8 cellular contexts compared by ENCODE assay signal in the genomic region with DNA sequence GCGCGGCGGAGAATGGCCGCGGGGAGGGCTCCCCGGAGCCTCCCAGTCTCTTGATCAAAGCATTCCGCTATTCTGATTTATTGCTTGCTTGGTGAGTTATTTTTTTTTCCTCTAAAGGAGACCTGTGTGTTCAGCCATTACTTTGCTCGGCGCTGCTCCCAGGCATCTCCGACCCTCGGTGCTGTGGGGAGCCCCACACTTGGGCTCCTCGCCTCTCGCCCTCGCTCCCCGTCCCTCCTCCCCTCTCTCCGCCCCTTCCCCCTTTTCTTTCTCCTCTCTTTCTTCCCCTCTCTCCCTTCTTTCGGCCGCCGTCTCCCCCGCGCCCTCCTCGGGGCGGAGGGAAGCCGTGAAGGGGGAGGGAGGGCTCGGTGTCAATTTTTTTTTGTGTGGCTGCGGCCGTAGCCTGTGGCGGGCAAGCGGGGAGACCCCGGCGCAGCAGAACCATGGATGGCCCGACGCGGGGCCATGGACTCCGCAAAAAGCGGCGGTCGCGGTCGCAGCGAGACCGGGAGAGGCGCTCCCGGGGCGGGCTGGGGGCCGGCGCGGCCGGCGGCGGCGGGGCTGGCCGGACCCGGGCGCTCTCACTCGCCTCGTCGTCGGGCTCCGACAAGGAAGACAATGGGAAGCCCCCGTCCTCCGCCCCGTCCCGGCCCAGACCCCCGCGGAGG. TPM values are rescaled to one million over a fixed set of nuclear protein-coding genes. Genes with fewer than 3 reads are reported as not detected.
A peak's percentile ranks its signal among the peaks of the same experiment; 100 is the strongest.
DNase-seq lines count a peak whose midpoint lies in the region; FAIRE-seq and TF ChIP-seq lines count a peak whose summit lies in the region.

No MANE protein-coding gene starts in this region.

- peak overlapping the region; percentile 94 for H3K27ac ChIP-seq in BLaER1
- H3K27ac ChIP-seq in small intestine (ENCODE audit: low read depth in 1 of 2, low read length in 1 of 2): no peak overlapping the region

- H4K20me1 ChIP-seq in BLaER1: peaks cover 48% of the 10 kb centered on the region

- TF ChIP-seq CTCF in HFFc6 (IDR thresholded peaks at IDR 0.05): no peak

- H3K27ac Mint-ChIP-seq in HFFc6: no peak overlapping the region
- no peak overlapping the region for H3K27ac Mint-ChIP-seq in activated T-helper 2 cell treated with anti-CD3 and anti-CD28 coated beads, Interferon-gamma antibody, Interleukin-2, Interleukin-4, amounts not matched to agents 10 μg/mL and 5 μg/mL and 100 μg/mL, durations not matched to agents 14 hours and 24 hours and 36 hours

- DNase-seq in HFFc6: no peak
- DNase-seq in activated T-helper 2 cell treated with anti-CD3 and anti-CD28 coated beads, Interferon-gamma antibody, Interleukin-2, Interleukin-4, amounts not matched to agents 10 μg/mL and 5 μg/mL and 100 μg/mL, durations not matched to agents 14 hours and 24 hours and 36 hours (ENCODE audit: low spot score): no peak
- no peak for DNase-seq in small intestine
- DNase-seq in NCI-H187 (lab: John Stamatoyannopoulos, UW): no peak
- DNase-seq in stimulated activated CD4-positive, alpha-beta T cell treated with anti-CD3 and anti-CD28 coated beads, Interleukin-12 subunit alpha, Interleukin-12 subunit beta, amount 100 ng/mL, for 4 hours: no peak
- DNase-seq in epidermal melanocyte (ENCODE audit: insufficient read length, low spot score): no peak

- 1% methylated on average over 58 to 66 of the region's 66 CpGs for WGBS in small intestine, 3 donors

- H3K4me3 ChIP-seq in BLaER1 (peak overlapping the region; percentile 97), iPS-11a (ENCODE audit: low read depth, low read length) (peak overlapping the region; percentile 55), small intestine (ENCODE audit: low read depth in 1 of 2, low read length in 2 of 2) (peak overlapping the region; percentile 69 to 75)

- no peaks in the 10 kb centered on the region for H3K36me3 Mint-ChIP-seq in HFFc6 (ENCODE audit: low read depth)
- no peaks in the 10 kb centered on the region for H3K36me3 Mint-ChIP-seq in activated T-helper 2 cell treated with anti-CD3 and anti-CD28 coated beads, Interferon-gamma antibody, Interleukin-2, Interleukin-4, amounts not matched to agents 10 μg/mL and 5 μg/mL and 100 μg/mL, durations not matched to agents 14 hours and 24 hours and 36 hours (ENCODE audit: low read depth)

- H3K4me1 Mint-ChIP-seq in HFFc6 (ENCODE audit: low read depth): no peaks in the 10 kb centered on the region
- H3K4me1 Mint-ChIP-seq in activated T-helper 2 cell treated with anti-CD3 and anti-CD28 coated beads, Interferon-gamma antibody, Interleukin-2, Interleukin-4, amounts not matched to agents 10 μg/mL and 5 μg/mL and 100 μg/mL, durations not matched to agents 14 hours and 24 hours and 36 hours (ENCODE audit: low read depth): peaks cover 6% of the 10 kb centered on the region

- no peaks in the 10 kb centered on the region for H3K9me3 Mint-ChIP-seq in HFFc6
- no peaks in the 10 kb centered on the region for H3K9me3 Mint-ChIP-seq in activated T-helper 2 cell treated with anti-CD3 and anti-CD28 coated beads, Interferon-gamma antibody, Interleukin-2, Interleukin-4, amounts not matched to agents 10 μg/mL and 5 μg/mL and 100 μg/mL, durations not matched to agents 14 hours and 24 hours and 36 hours

- H3K9ac ChIP-seq in BLaER1: peak overlapping the region; percentile 96

- H3K4me1 ChIP-seq in BLaER1 (peaks cover 56% of the 10 kb centered on the region), small intestine (ENCODE audit: control insufficient read depth in 2 of 2, insufficient read depth in 1 of 2, low read depth in 1 of 2, low read length in 1 of 2) (no peaks in the 10 kb centered on the region)

- no peak for FAIRE-seq in small intestine (lab: Jason Lieb, UNC)

- H3K27me3 ChIP-seq in BLaER1 (no peaks in the 10 kb centered on the region), small intestine (ENCODE audit: control insufficient read depth in 2 of 2, insufficient read depth in 2 of 2, low read length in 2 of 2) (no peaks in the 10 kb centered on the region)

- intact Hi-C loops in activated T-helper 2 cell treated with anti-CD3 and anti-CD28 coated beads, Interferon-gamma antibody, Interleukin-2, Interleukin-4, amounts not matched to agents 10 μg/mL and 5 μg/mL and 100 μg/mL, durations not matched to agents 14 hours and 24 hours and 36 hours (cut with micrococcal nuclease): no loop called here

- H3K4me2 ChIP-seq in BLaER1: peak overlapping the region; percentile 88

- H3K36me3 ChIP-seq in BLaER1 (no peaks in the 10 kb centered on the region), small intestine (ENCODE audit: control insufficient read depth in 2 of 2, insufficient read depth in 2 of 2, low read length in 2 of 2) (no peaks in the 10 kb centered on the region)

- H3K9me3 ChIP-seq in BLaER1 (no peaks in the 10 kb centered on the region), small intestine (ENCODE audit: control insufficient read depth, low read depth) (no peaks in the 10 kb centered on the region)

- peak overlapping the region; percentile 87 for H3K4me3 Mint-ChIP-seq in HFFc6
- peak overlapping the region; percentile 73 for H3K4me3 Mint-ChIP-seq in activated T-helper 2 cell treated with anti-CD3 and anti-CD28 coated beads, Interferon-gamma antibody, Interleukin-2, Interleukin-4, amounts not matched to agents 10 μg/mL and 5 μg/mL and 100 μg/mL, durations not matched to agents 14 hours and 24 hours and 36 hours (ENCODE audit: low read depth)

- peaks cover 7% of the 10 kb centered on the region for H3K27me3 Mint-ChIP-seq in HFFc6 (ENCODE audit: insufficient read depth)
- H3K27me3 Mint-ChIP-seq in activated T-helper 2 cell treated with anti-CD3 and anti-CD28 coated beads, Interferon-gamma antibody, Interleukin-2, Interleukin-4, amounts not matched to agents 10 μg/mL and 5 μg/mL and 100 μg/mL, durations not matched to agents 14 hours and 24 hours and 36 hours (ENCODE audit: low read depth): peaks cover 36% of the 10 kb centered on the region

RNA-seq across cellular contexts. Expression of gene AUTS2, which starts 1.1 kb away (rescaled TPM):
- total RNA-seq in HFFc6 (2021; fragmentation: NEBNext Ultra II Directional; extraction: Animal tissue kit (Norgen Biotek cat#: 25700)): under 1 TPM in 4 of 6 experiments, not detected in 2; 0.02 to 0.19 (median 0.16) TPM
- total RNA-seq in activated T-helper 2 cell treated with anti-CD3 and anti-CD28 coated beads, Interferon-gamma antibody, Interleukin-2, Interleukin-4, amounts not matched to agents 10 μg/mL and 5 μg/mL and 100 μg/mL, durations not matched to agents 14 hours and 24 hours and 36 hours: 0.87 and 1.1 TPM in 2 replicates
- 10 to 100 TPM in 1 of 3 donors, 1 to 10 TPM in 2; 4.9 to 18.4 (median 8.8) TPM for polyA plus RNA-seq in small intestine
